Comparison of ENCODE assay signal across 8 cellular contexts in genomic region chr18:35972197-35973000, GRCh38.
DNase-seq lines count a peak whose midpoint lies in the region; ATAC-seq and TF ChIP-seq lines count a peak whose summit lies in the region.

RMP24 (plus strand) TSS chr18:35972679.

- 0% methylated on average over 73 of the region's 73 CpGs for WGBS in ectodermal cell, 2 experiments
- 0 to 1% methylated on average over 64 to 73 of the region's 73 CpGs for WGBS in lung, 2 donors

- peaks cover 15 to 38% of the 10 kb centered on the region in 2 donors for H3K36me3 Mint-ChIP-seq in CD4-positive, alpha-beta memory T cell
- H3K36me3 Mint-ChIP-seq in activated CD8-positive, alpha-beta T cell treated with anti-CD3 and anti-CD28 coated beads for 36 hours (ENCODE audit: low read depth): peaks cover 22% of the 10 kb centered on the region

- peak within 1 kb of the TSS; percentile 72 for H3K27ac ChIP-seq in CD4-positive, alpha-beta memory T cell (ENCODE audit: low read depth, low read length)
- H3K27ac ChIP-seq in ectodermal cell (ENCODE audit: insufficient read depth, low read depth, low read length, poor library complexity, severe bottlenecking) (peak within 1 kb of the TSS; percentile 52), lung (ENCODE audit: low read depth in 1 of 2, low read length in 1 of 2) (peak within 1 kb of the TSS; percentile 84 to 97)

- no peaks in the 10 kb centered on the region for H3K27me3 ChIP-seq in CD4-positive, alpha-beta memory T cell (ENCODE audit: insufficient read depth, low read length)
- H3K27me3 ChIP-seq in ectodermal cell (ENCODE audit: control insufficient read depth, insufficient read depth, low read length, poor library complexity, severe bottlenecking) (no peaks in the 10 kb centered on the region), lung (ENCODE audit: control insufficient read depth, insufficient read depth) (no peaks in the 10 kb centered on the region)

- peaks cover 51% of the 10 kb centered on the region for H3K4me1 ChIP-seq in CD4-positive, alpha-beta memory T cell (ENCODE audit: insufficient read depth, low read length)
- H3K4me1 ChIP-seq in ectodermal cell (ENCODE audit: control insufficient read depth, insufficient read depth, low read length): no peaks in the 10 kb centered on the region
- peaks cover 3 to 5% of the 10 kb centered on the region in 2 donors for H3K4me1 ChIP-seq in lung (ENCODE audit: control insufficient read depth in 2 of 2, insufficient read depth in 2 of 2, low read length in 2 of 2)

- peaks cover 0 to 1% (median 0%) of the 10 kb centered on the region in 8 donors for H3K9me3 Mint-ChIP-seq in CD4-positive, alpha-beta memory T cell
- no peaks in the 10 kb centered on the region for H3K9me3 Mint-ChIP-seq in activated CD8-positive, alpha-beta T cell treated with anti-CD3 and anti-CD28 coated beads for 36 hours

- peak within 1 kb of the TSS; percentile 91 to 98 (median 96) for H3K4me3 Mint-ChIP-seq in CD4-positive, alpha-beta memory T cell
- H3K4me3 Mint-ChIP-seq in activated CD8-positive, alpha-beta T cell treated with anti-CD3 and anti-CD28 coated beads for 36 hours: peak within 1 kb of the TSS; percentile 99

- H3K36me3 ChIP-seq in CD4-positive, alpha-beta memory T cell (ENCODE audit: insufficient read depth, low read length): peaks cover 22% of the 10 kb centered on the region
- H3K36me3 ChIP-seq in ectodermal cell (ENCODE audit: control insufficient read depth, insufficient read depth, low read length): peaks cover 17% of the 10 kb centered on the region
- peaks cover 1 to 4% of the 10 kb centered on the region in 2 donors for H3K36me3 ChIP-seq in lung (ENCODE audit: control insufficient read depth in 2 of 2, insufficient read depth in 2 of 2, low read length in 2 of 2)

- H3K27ac Mint-ChIP-seq in CD4-positive, alpha-beta memory T cell: peak within 1 kb of the TSS; percentile 92 to 99 (median 98)
- peak within 1 kb of the TSS; percentile 98 for H3K27ac Mint-ChIP-seq in activated CD8-positive, alpha-beta T cell treated with anti-CD3 and anti-CD28 coated beads for 36 hours

- intact Hi-C loops in CD4-positive, alpha-beta memory T cell (cut with micrococcal nuclease): loop anchor here (1.0 to 5.0 kb wide), 11 partner anchors 22 to 995 kb away; partner anchors contain the start of genes ELP2, INO80C, MAPRE2 and RPRD1A
- intact Hi-C loops in activated CD8-positive, alpha-beta T cell treated with anti-CD3 and anti-CD28 coated beads for 36 hours (cut with micrococcal nuclease): no loop called here

- POLR2A ChIA-PET in CD4-positive, alpha-beta memory T cell (lab: Charles Lee; ENCODE audit: partially characterized antibody): interaction anchor here (0.7 to 4.0 kb wide), 14 partner anchors 12 to 931 kb away, joined by 3 to 31 read pairs (median 5); partner anchors contain the start of genes ELP2, INO80C, KIAA1328 and MAPRE2
- POLR2A ChIA-PET in activated CD8-positive, alpha-beta T cell treated with anti-CD3 and anti-CD28 coated beads for 36 hours (lab: Charles Lee): interaction anchor here (0.7 to 1.7 kb wide), 8 partner anchors 16 to 390 kb away, joined by 3 to 7 read pairs (median 4); partner anchors contain the start of genes ELP2, GALNT1 and RPRD1A

- peak; percentile 91 to 94 (median 93) for DNase-seq in CD4-positive, alpha-beta memory T cell
- DNase-seq in HK-2 (ENCODE audit: unreplicated experiment) (peak; percentile 92), NCI-H82 treated with DMSO at 0.1 percent for 48 hours (lab: John Stamatoyannopoulos, UW; ENCODE audit: unreplicated experiment) (peak; percentile 76), lung (ENCODE audit: low spot score) (peak; percentile 95)
- peak; percentile 95 for DNase-seq in activated CD8-positive, alpha-beta T cell treated with anti-CD3 and anti-CD28 coated beads for 36 hours
- DNase-seq in stimulated activated CD4-positive, alpha-beta T cell treated with anti-CD3 and anti-CD28 coated beads, TNF-alpha, amount 100 ng/mL, for 24 hours (ENCODE audit: low read depth in 3 of 3): peak; percentile 90 to 93 (median 91)

- CTCF ChIA-PET in CD4-positive, alpha-beta memory T cell (lab: Charles Lee; ENCODE audit: partially characterized antibody): interaction anchor here (1.2 to 2.2 kb wide), 2 partner anchors 22 to 45 kb away, joined by 4 to 6 read pairs; no protein-coding TSS in a partner anchor
- CTCF ChIA-PET in activated CD8-positive, alpha-beta T cell treated with anti-CD3 and anti-CD28 coated beads for 36 hours (lab: Charles Lee): interaction anchor here (1.4 to 2.7 kb wide), 2 partner anchors 22 to 46 kb away, joined by 6 to 9 read pairs; no protein-coding TSS in a partner anchor

- H3K4me1 Mint-ChIP-seq in CD4-positive, alpha-beta memory T cell: peaks cover 38 to 67% (median 52%) of the 10 kb centered on the region in 4 donors
- peaks cover 49% of the 10 kb centered on the region for H3K4me1 Mint-ChIP-seq in activated CD8-positive, alpha-beta T cell treated with anti-CD3 and anti-CD28 coated beads for 36 hours (ENCODE audit: low read depth)

- no peak for TF ChIP-seq CTCF in activated CD8-positive, alpha-beta T cell treated with anti-CD3 and anti-CD28 coated beads for 36 hours (IDR thresholded peaks at IDR 0.05)
- no peak for TF ChIP-seq CTCF in lung (IDR thresholded peaks at IDR 0.05; ENCODE audit: control extremely low read depth, extremely low read depth)

- no peaks in the 10 kb centered on the region for H3K27me3 Mint-ChIP-seq in CD4-positive, alpha-beta memory T cell
- no peaks in the 10 kb centered on the region for H3K27me3 Mint-ChIP-seq in activated CD8-positive, alpha-beta T cell treated with anti-CD3 and anti-CD28 coated beads for 36 hours

- peak within 1 kb of the TSS; percentile 84 to 92 for H3K4me3 ChIP-seq in CD4-positive, alpha-beta memory T cell (ENCODE audit: low read length in 2 of 2)
- H3K4me3 ChIP-seq in ectodermal cell (ENCODE audit: insufficient read depth, low read depth, low read length) (peak within 1 kb of the TSS; percentile 69), lung (peak within 1 kb of the TSS; percentile 100)

- ATAC-seq in GM19455 (IDR thresholded peaks at IDR 0.05; ENCODE audit: unreplicated experiment) (peak; percentile 89), lung (ENCODE audit: insufficient read depth, low FRiP score) (peak; percentile 98)
- ATAC-seq in activated CD8-positive, alpha-beta T cell treated with anti-CD3 and anti-CD28 coated beads for 36 hours: peak; percentile 92

- H3K9me3 ChIP-seq in CD4-positive, alpha-beta memory T cell (ENCODE audit: control insufficient read depth in 1 of 2, low read length in 2 of 2): no peaks in the 10 kb centered on the region
- H3K9me3 ChIP-seq in ectodermal cell (ENCODE audit: control insufficient read depth, low read length): no peaks in the 10 kb centered on the region
- H3K9me3 ChIP-seq in lung (ENCODE audit: control insufficient read depth in 2 of 2, insufficient read depth in 1 of 2, low read length in 1 of 2): no peaks in the 10 kb centered on the region

Comparison
In these comparisons a context has a peak if more than half of its experiments do, and no peak if none do; other contexts are left out.
1. Peak in every context shown above with its lines: DNase-seq, ATAC-seq, H3K4me3 ChIP-seq and H3K27ac ChIP-seq.